17 cellular contexts compared by ENCODE assay signal in the genomic region with DNA sequence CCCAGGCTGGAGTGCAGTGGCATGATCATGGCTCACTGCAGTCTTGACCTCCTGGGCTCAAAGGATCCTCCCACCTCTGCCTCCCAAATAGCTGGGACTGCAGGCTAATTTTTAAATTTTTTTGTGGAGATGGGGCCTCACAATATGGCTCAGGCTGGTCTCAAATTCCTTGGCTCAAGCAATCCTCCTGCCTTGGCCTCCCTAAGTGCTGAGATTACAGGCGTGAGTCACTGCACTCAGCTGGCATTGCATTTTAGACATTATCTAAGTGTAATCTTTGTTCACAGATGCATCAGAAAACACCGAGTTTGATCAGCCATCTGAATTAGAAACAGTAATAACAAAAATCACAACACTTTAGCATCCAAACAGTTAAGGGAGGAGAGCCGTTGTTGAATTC. TPM values are rescaled to one million over a fixed set of nuclear protein-coding genes. Genes with fewer than 3 reads are reported as not detected.
DNase-seq lines count a peak whose midpoint lies in the region; ATAC-seq and TF ChIP-seq lines count a peak whose summit lies in the region.
"Had no signal": no experiment of that assay in that cellular context is flagged by ENCODE, and none has a peak within 500 bp of the region (broad histone marks: within the 10 kb centered on the region; RNA-seq: fewer than 3 reads in every experiment).

No MANE protein-coding gene starts in this region.

- in situ Hi-C loops in IMR-90 (cut with MboI; ENCODE audit: low sequenced_read_pairs), result no loop called here
- in situ Hi-C loops in transverse colon (cut with MboI; ENCODE audit: low pct_ligation_motif_present in 1 of 4, low pct_unique_long_range_greater_than_20kb in 1 of 4, low sequenced_read_pairs in 3 of 4), result no loop called here
- in situ Hi-C loops in GM13977 (cut with MboI; ENCODE audit: low pct_unique_long_range_greater_than_20kb, low sequenced_read_pairs, unreplicated experiment), result no loop called here

- no peak overlapping the region for H2BK20ac ChIP-seq in IMR-90 (ENCODE audit: low read depth, low read length)

- H3K9me1 ChIP-seq in IMR-90 (ENCODE audit: insufficient read depth, low read length), result peaks cover 7% of the 10 kb centered on the region

- H2AK5ac ChIP-seq in IMR-90 (ENCODE audit: low read depth, low read length), result 0 out of 2 replicates have a peak overlapping the region, but pooled peaks have one; percentile 4
- no peak overlapping the region for H2AK5ac ChIP-seq in mesenchymal stem cell (ENCODE audit: low read length, severe bottlenecking)

- no peak overlapping the region for H4K5ac ChIP-seq in IMR-90 (ENCODE audit: low read depth, low read length)

- H2BK120ac ChIP-seq in IMR-90 (ENCODE audit: low read depth, low read length), result no peak overlapping the region
- H2BK120ac ChIP-seq in mesenchymal stem cell (ENCODE audit: low read depth, low read length), result no peak overlapping the region

- intact Hi-C loops in IMR-90 (cut with micrococcal nuclease), result no loop called here
- intact Hi-C loops in transverse colon (cut with DNase I; ENCODE audit: low total_unique reads), result no loop called here
- intact Hi-C loops in A673 (cut with micrococcal nuclease; ENCODE audit: unreplicated experiment), result no loop called here
- intact Hi-C loops in sigmoid colon (cut with DNase I), result no loop called here

- H2AFZ ChIP-seq in IMR-90 (replicated peaks; ENCODE audit: low read length, poor library complexity) (no peak overlapping the region), mesenchymal stem cell (ENCODE audit: low read depth, low read length) (no peak overlapping the region)

- H3K36me3 ChIP-seq in IMR-90 (ENCODE audit: control insufficient read depth, insufficient read depth, low read length), result no peaks in the 10 kb centered on the region
- no peaks in the 10 kb centered on the region for H3K36me3 ChIP-seq in mesenchymal stem cell (ENCODE audit: control insufficient read depth in 1 of 2, insufficient read depth in 2 of 2, low read depth in 1 of 2, low read length in 2 of 2)
- H3K36me3 ChIP-seq in transverse colon, result no peaks in the 10 kb centered on the region
- no peaks in the 10 kb centered on the region for H3K36me3 ChIP-seq in A673 (ENCODE audit: insufficient read depth, low read length, poor library complexity, severe bottlenecking)
- no peaks in the 10 kb centered on the region for H3K36me3 ChIP-seq in sigmoid colon

- CTCF ChIA-PET in IMR-90 (lab: Yijun Ruan, JAX) (interaction anchor here (1.0 kb wide), 1 partner anchor 22 kb away, joined by 3 read pairs; no protein-coding TSS in a partner anchor), A673 (lab: Charles Lee) (no interaction called here)

- H3K27me3 ChIP-seq in IMR-90 (ENCODE audit: control insufficient read depth, insufficient read depth, low read length) (no peaks in the 10 kb centered on the region), mesenchymal stem cell (ENCODE audit: control insufficient read depth in 1 of 2, insufficient read depth in 1 of 2, low read length in 2 of 2) (no peaks in the 10 kb centered on the region), transverse colon (no peaks in the 10 kb centered on the region), A673 (replicated peaks; ENCODE audit: insufficient read depth, low read depth, low read length, poor library complexity) (no peaks in the 10 kb centered on the region), sigmoid colon (no peaks in the 10 kb centered on the region)

- no peak overlapping the region for H3K56ac ChIP-seq in IMR-90 (ENCODE audit: extremely low read depth, insufficient read depth, low read length)

- H3K23ac ChIP-seq in IMR-90 (ENCODE audit: low read depth, low read length) (no peak overlapping the region), mesenchymal stem cell (ENCODE audit: low read length in 2 of 2) (no peak overlapping the region)

- no peak overlapping the region for H4K8ac ChIP-seq in IMR-90 (ENCODE audit: low read depth in 2 of 2, low read length in 2 of 2)
- H4K8ac ChIP-seq in mesenchymal stem cell (ENCODE audit: low read length), result no peak overlapping the region

- POLR2A ChIA-PET in IMR-90 (lab: Charles Lee; ENCODE audit: unreplicated experiment) (no interaction called here), A673 (lab: Charles Lee; ENCODE audit: low non-redundant PET) (no interaction called here)

- H3K4me2 ChIP-seq in IMR-90 (ENCODE audit: low read depth, low read length), result no peak overlapping the region
- no peak overlapping the region for H3K4me2 ChIP-seq in mesenchymal stem cell (ENCODE audit: low read length, poor library complexity, severe bottlenecking)
- H3K4me2 ChIP-seq: KMS-11 had no signal

- TF ChIP-seq RAD21 in IMR-90 (IDR thresholded peaks at IDR 0.05; ENCODE audit: low read length), result no peak

- H2BK15ac ChIP-seq in IMR-90 (ENCODE audit: low read depth, low read length), result no peak overlapping the region
- H2BK15ac ChIP-seq in mesenchymal stem cell (ENCODE audit: low read depth, poor library complexity, severe bottlenecking), result no peak overlapping the region

- H4K91ac ChIP-seq in IMR-90 (ENCODE audit: insufficient read depth, low read depth, low read length), result no peak overlapping the region
- no peak overlapping the region for H4K91ac ChIP-seq in mesenchymal stem cell (ENCODE audit: low read length)

- DNase-seq in IMR-90 (no peak), RPMI7951 (ENCODE audit: low read depth) (peak; percentile 10), mesenchymal stem cell (no peak), transverse colon (no peak), A673 (ENCODE audit: low spot score) (no peak), GM13977 (ENCODE audit: low spot score) (no peak), sigmoid colon (no peak)
- DNase-seq: Calu3; CD4-positive, alpha-beta memory T cell; H9; NCI-H1048; NCI-H1436 treated with DMSO at 0.1 percent for 48 hours; NCI-H2081; NCI-H510A; NCI-H774; PC-3 had no signal

- TF ChIP-seq CTCF in IMR-90 (conservative IDR thresholded peaks at IDR 0.05; ENCODE audit: low read depth, low read length), result no peak
- TF ChIP-seq CTCF in transverse colon (IDR thresholded peaks at IDR 0.05), result no peak
- TF ChIP-seq CTCF in A673 (conservative IDR thresholded peaks at IDR 0.05; ENCODE audit: low read depth, low read length), result no peak
- no peak for TF ChIP-seq CTCF in GM13977 (IDR thresholded peaks at IDR 0.05; ENCODE audit: extremely low read depth, insufficient read depth, missing control alignments)
- no peak for TF ChIP-seq CTCF in sigmoid colon (IDR thresholded peaks at IDR 0.05)

- no peaks in the 10 kb centered on the region for H4K20me1 ChIP-seq in IMR-90 (ENCODE audit: insufficient read depth, low read length)

- TF ChIP-seq POLR2A in IMR-90 (IDR thresholded peaks at IDR 0.05; ENCODE audit: low read depth, low read length), result no peak
- TF ChIP-seq POLR2A in transverse colon (IDR thresholded peaks at IDR 0.05), result no peak
- TF ChIP-seq POLR2A in sigmoid colon (IDR thresholded peaks at IDR 0.05), result no peak

- no peak overlapping the region for H2BK5ac ChIP-seq in IMR-90 (ENCODE audit: low read depth, low read length, poor library complexity, severe bottlenecking)
- H2BK5ac ChIP-seq in mesenchymal stem cell (ENCODE audit: low read depth, low read length, poor library complexity, severe bottlenecking), result no peak overlapping the region

- H3K9ac ChIP-seq in IMR-90 (ENCODE audit: low read depth, low read length), result no peak overlapping the region
- peak overlapping the region; percentile 4 for H3K9ac ChIP-seq in mesenchymal stem cell (ENCODE audit: low read length)
- H3K9ac ChIP-seq: KMS-11 had no signal

- no peak overlapping the region for H3K27ac ChIP-seq in IMR-90 (ENCODE audit: insufficient read depth, low read length)
- no peak overlapping the region for H3K27ac ChIP-seq in mesenchymal stem cell (ENCODE audit: low read length, poor library complexity, severe bottlenecking)
- H3K27ac ChIP-seq in transverse colon, result peak overlapping the region; percentile 76 to 80 (median 78)
- H3K27ac ChIP-seq in A673 (ENCODE audit: low read depth, low read length, poor library complexity, severe bottlenecking), result no peak overlapping the region
- peak overlapping the region in 1 of 4 donors; percentile 38 for H3K27ac ChIP-seq in sigmoid colon
- H3K27ac ChIP-seq: KMS-11 had no signal

- dilution Hi-C loops in IMR-90 (cut with HindIII; ENCODE audit: low sequenced_read_pairs, unreplicated experiment), result no loop called here

- H3K14ac ChIP-seq in IMR-90 (replicated peaks; ENCODE audit: low read depth, low read length) (no peak overlapping the region), mesenchymal stem cell (ENCODE audit: low read length in 2 of 2) (no peak overlapping the region)

- H3K4me1 ChIP-seq in IMR-90 (ENCODE audit: control insufficient read depth, insufficient read depth, low read length) (peaks cover 12% of the 10 kb centered on the region), mesenchymal stem cell (ENCODE audit: control insufficient read depth, insufficient read depth, low read depth, low read length) (no peaks in the 10 kb centered on the region), transverse colon (peaks cover 10 to 34% (median 14%) of the 10 kb centered on the region in 4 donors), A673 (ENCODE audit: insufficient read depth, low read length, poor library complexity, severe bottlenecking) (peaks cover 5% of the 10 kb centered on the region), sigmoid colon (peaks cover 0 to 36% (median 15%) of the 10 kb centered on the region in 4 donors)

- no TSS peak for BruUV-seq in IMR-90 (replicated peaks; lab: Mats Ljungman, UMichigan)
- no TSS peak for BruUV-seq in A673 (replicated peaks; lab: Mats Ljungman, UMichigan)

- H2AK9ac ChIP-seq in IMR-90 (replicated peaks; ENCODE audit: low read depth, low read length, poor library complexity), result no peak overlapping the region

- H3K4ac ChIP-seq in IMR-90 (ENCODE audit: low read depth, low read length) (no peak overlapping the region), mesenchymal stem cell (ENCODE audit: low read depth in 1 of 2, low read length in 2 of 2) (no peak overlapping the region)

- no peak for ATAC-seq in IMR-90 (ENCODE audit: low read depth)

- H3K4me3 ChIP-seq in IMR-90 (ENCODE audit: insufficient read depth, low read depth, low read length), result no peak overlapping the region
- no peak overlapping the region for H3K4me3 ChIP-seq in mesenchymal stem cell (ENCODE audit: insufficient read depth in 1 of 2, low read depth in 1 of 2, low read length in 2 of 2)
- H3K4me3 ChIP-seq in transverse colon, result no peak overlapping the region
- H3K4me3 ChIP-seq in A673 (ENCODE audit: low read depth, low read length, poor library complexity, severe bottlenecking), result no peak overlapping the region
- H3K4me3 ChIP-seq in sigmoid colon, result no peak overlapping the region

- H3K18ac ChIP-seq in IMR-90 (ENCODE audit: low read depth, low read length) (peak overlapping the region; percentile 25; the same call in 1 of the 2 replicates), mesenchymal stem cell (ENCODE audit: low read depth in 1 of 2, low read length in 2 of 2) (no peak overlapping the region)

- TF ChIP-seq EP300 in transverse colon (IDR thresholded peaks at IDR 0.05; ENCODE audit: low read depth) (no peak), sigmoid colon (IDR thresholded peaks at IDR 0.05) (no peak)

- WGBS in IMR-90 (ENCODE audit: extremely low coverage in 2 of 2, insufficient read length in 1 of 2), 2 experiments, result 100% methylated on average over 1 of the region's 3 CpGs; no CpG with 5 or more reads in 1 of the 2 experiments
- 94% methylated on average over 3 of the region's 3 CpGs for WGBS in mesenchymal stem cell
- 73 to 91% methylated on average over 3 of the region's 3 CpGs for WGBS in transverse colon (ENCODE audit: low coverage in 1 of 2), 2 donors
- 76 to 86% methylated on average over 3 of the region's 3 CpGs for WGBS in sigmoid colon, 2 donors

- H3K79me1 ChIP-seq in IMR-90 (ENCODE audit: low read depth in 1 of 2, low read length in 2 of 2) (no peaks in the 10 kb centered on the region), mesenchymal stem cell (replicated peaks; ENCODE audit: low read length, poor library complexity, severe bottlenecking) (no peaks in the 10 kb centered on the region)

- H3K9me3 ChIP-seq in IMR-90 (ENCODE audit: control insufficient read depth, insufficient read depth, low read length), result no peaks in the 10 kb centered on the region
- no peaks in the 10 kb centered on the region for H3K9me3 ChIP-seq in mesenchymal stem cell (ENCODE audit: control insufficient read depth, low read length)
- H3K9me3 ChIP-seq in transverse colon, result no peaks in the 10 kb centered on the region
- H3K9me3 ChIP-seq in A673 (ENCODE audit: low read depth, low read length, poor library complexity, severe bottlenecking), result no peaks in the 10 kb centered on the region
- H3K9me3 ChIP-seq in sigmoid colon, result no peaks in the 10 kb centered on the region

- H2BK12ac ChIP-seq in mesenchymal stem cell (ENCODE audit: low read length in 2 of 2), result no peak overlapping the region

RNA-seq across cellular contexts. Expression of a gene that starts 53.4 kb away (rescaled TPM):
- total RNA-seq in IMR-90 (2012; rRNA removed) (4.5 and 9.2 TPM in 2 replicates), transverse colon (10 to 100 TPM; 22.4 to 31.1 (median 26.2) TPM), A673 (2021) (31.4 and 31.6 TPM in 2 replicates), sigmoid colon (10 to 100 TPM; 13.4 to 23.9 (median 20.6) TPM)
- polyA plus RNA-seq in IMR-90 (2012; rRNA removed) (2.1 and 2.7 TPM in 2 replicates), sigmoid colon (10 to 100 TPM in 2 of 3 donors, 1 to 10 TPM in 1; 8.4 to 16.4 (median 11.4) TPM)
- 0.31 and 0.39 TPM in 2 replicates for polyA plus RNA-seq in IMR-90 (2012; cell fraction: cytosol; rRNA removed)
- 0.52 and 5.9 TPM in 2 replicates for polyA plus RNA-seq in IMR-90 (2012; cell fraction: nucleus; rRNA removed; ENCODE audit: low replicate concordance)
- total RNA-seq in RPMI7951 (2014; rRNA removed; shearing (Covaris generic)), result 8.3 and 9.3 TPM in 2 replicates
- polyA plus RNA-seq in mesenchymal stem cell (2013, experiment 1 of 2), result 6.7 TPM
- polyA plus RNA-seq in mesenchymal stem cell (2013, experiment 2 of 2), result 6.3 TPM

Comparison
In these comparisons a context has a peak if more than half of its experiments do, and no peak if none do; other contexts are left out.
1. H3K27ac ChIP-seq: peak in transverse colon (4 of 4); none in IMR-90 (single experiment), mesenchymal stem cell (single experiment) and A673 (single experiment).